In genomic region chr21:43643193-43643592, GRCh38 we compare ENCODE assay signal across 3 cellular contexts.
TF ChIP-seq lines count a peak whose summit lies in the region.

No MANE protein-coding gene starts in this region.

TF ChIP-seq in A549, 52 proteins besides CTCF, POLR2A, EP300 and RAD21:
- TF ChIP-seq ATOH8 (CRISPR knock-in tag; IDR thresholded peaks at IDR 0.05; ENCODE audit: low read depth) (no peak), KDM5A (IDR thresholded peaks at IDR 0.05) (no peak), MYC (IDR thresholded peaks at IDR 0.05; ENCODE audit: borderline replicate concordance, low read length) (no peak), ZC3H11A (IDR thresholded peaks at IDR 0.05) (no peak), ESRRA (IDR thresholded peaks at IDR 0.05; ENCODE audit: borderline replicate concordance, low read length) (no peak), POLR2AphosphoS2 (conservative IDR thresholded peaks at IDR 0.05; ENCODE audit: low read length) (no peak), CHD4 (IDR thresholded peaks at IDR 0.05; ENCODE audit: borderline replicate concordance) (no peak), MAFK (IDR thresholded peaks at IDR 0.05; ENCODE audit: partially characterized antibody) (no peak), HOXA7 (CRISPR knock-in tag; IDR thresholded peaks at IDR 0.05) (no peak), FOSB (CRISPR knock-in tag; IDR thresholded peaks at IDR 0.05) (no peak), FOSL2 (IDR thresholded peaks at IDR 0.05) (no peak), FOSL2 (CRISPR knock-in tag; IDR thresholded peaks at IDR 0.05) (no peak), MAZ (IDR thresholded peaks at IDR 0.05; ENCODE audit: borderline replicate concordance, low read depth, low read length) (no peak), PBX3 (IDR thresholded peaks at IDR 0.05) (no peak), USF2 (IDR thresholded peaks at IDR 0.05) (no peak), RCOR1 (IDR thresholded peaks at IDR 0.05; ENCODE audit: low read depth, low read length) (no peak)
TF ChIP-seq in A549: peak in this region for 0.

TF ChIP-seq in WTC11, 78 proteins besides CTCF, POLR2A, EP300 and RAD21:
- TF ChIP-seq FOXP4 (CRISPR knock-in tag; IDR thresholded peaks at IDR 0.05), result no peak
- TF ChIP-seq GTF2I (CRISPR knock-in tag; conservative IDR thresholded peaks at IDR 0.05), result no peak
- no peak for TF ChIP-seq ZNF138 (CRISPR knock-in tag; conservative IDR thresholded peaks at IDR 0.05)
- no peak for TF ChIP-seq CDX4 (CRISPR knock-in tag; IDR thresholded peaks at IDR 0.05; ENCODE audit: borderline replicate concordance)
- TF ChIP-seq NR3C1 (CRISPR knock-in tag; conservative IDR thresholded peaks at IDR 0.05; ENCODE audit: low read depth), result no peak

TF ChIP-seq in HepG2, 621 proteins besides CTCF, POLR2A, EP300 and RAD21:
- TF ChIP-seq BRCA1 (CRISPR knock-in tag; IDR thresholded peaks at IDR 0.05) (no peak), SIX1 (CRISPR knock-in tag; IDR thresholded peaks at IDR 0.05; ENCODE audit: borderline replicate concordance) (no peak), SNAI1 (CRISPR knock-in tag; IDR thresholded peaks at IDR 0.05; ENCODE audit: borderline replicate concordance) (no peak), ZNF800 (CRISPR knock-in tag; IDR thresholded peaks at IDR 0.05) (no peak), TRAFD1 (CRISPR knock-in tag; IDR thresholded peaks at IDR 0.05; ENCODE audit: borderline replicate concordance) (no peak)
